12 cellular contexts compared by ENCODE assay signal in the genomic region with DNA sequence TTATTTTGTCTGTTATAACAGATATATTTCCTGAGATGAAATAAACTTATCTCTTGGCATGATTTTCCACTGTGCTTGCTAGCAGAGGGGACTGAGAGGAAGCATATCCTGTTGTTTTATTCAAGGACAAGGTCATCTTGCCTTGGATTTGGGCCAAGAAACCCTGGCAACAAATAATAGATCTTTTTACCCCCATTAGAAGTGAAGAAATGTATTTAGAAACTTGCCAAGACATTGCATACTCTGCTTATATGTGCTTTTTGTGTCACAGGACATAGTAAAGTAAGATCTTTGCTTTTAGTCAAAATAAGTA.
DNase-seq lines count a peak whose midpoint lies in the region; ATAC-seq, FAIRE-seq and TF ChIP-seq lines count a peak whose summit lies in the region.
"Had no signal": no experiment of that assay in that cellular context is flagged by ENCODE, and none has a peak within 500 bp of the region (broad histone marks: within the 10 kb centered on the region; RNA-seq: fewer than 3 reads in every experiment).

No MANE protein-coding gene starts in this region.

- intact Hi-C loops in K562 (cut with micrococcal nuclease): no loop called here

- H3K27me3 ChIP-seq in K562 (ENCODE audit: control insufficient read depth in 2 of 2, insufficient read depth in 2 of 2, low read length in 2 of 2) (no peaks in the 10 kb centered on the region), keratinocyte (ENCODE audit: control insufficient read depth, extremely low read depth, insufficient read depth, low read length) (no peaks in the 10 kb centered on the region)

- peak; percentile 7 for DNase-seq in NCI-H2227 (lab: John Stamatoyannopoulos, UW; ENCODE audit: unreplicated experiment)
- DNase-seq in NCI-H2227 treated with DMSO at 0.1 percent for 48 hours (lab: John Stamatoyannopoulos, UW): no peak
- DNase-seq in K562 (ENCODE audit: extremely low read depth in 1 of 4, low spot score in 3 of 4): peak in 2 of 4 experiments; percentile 7 to 19
- no peak for DNase-seq in keratinocyte (ENCODE audit: low read depth, low spot score)
- DNase-seq in type B pancreatic cell (ENCODE audit: extremely low spot score, unreplicated experiment): no peak
- no peak for DNase-seq in NOMO-1 treated with DMSO at 0.1 percent for 48 hours (lab: John Stamatoyannopoulos, UW; ENCODE audit: unreplicated experiment)
- DNase-seq: activated CD8-positive, alpha-beta memory T cell treated with anti-CD3 and anti-CD28 coated beads, Interleukin-2, amount 50 U/mL, for 4 hours; activated naive CD8-positive, alpha-beta T cell treated with anti-CD3 and anti-CD28 coated beads, Interleukin-2, amount 50 U/mL, for 24 hours; natural killer cell; stimulated activated naive CD8-positive, alpha-beta T cell treated with anti-CD3 and anti-CD28 coated beads, Interleukin-15, Interleukin-2, amounts not matched to agents 100 U/mL and 50 U/mL, for 24 hours had no signal

- no peaks in the 10 kb centered on the region for H3K36me3 ChIP-seq in K562 (ENCODE audit: control insufficient read depth, insufficient read depth, low read length)
- peaks cover 0 to 2% of the 10 kb centered on the region in 2 experiments for H3K36me3 ChIP-seq in keratinocyte (ENCODE audit: control insufficient read depth in 2 of 2, extremely low read depth in 1 of 2, insufficient read depth in 2 of 2, low read length in 2 of 2)

- no peaks in the 10 kb centered on the region for H4K20me1 ChIP-seq in K562 (replicated peaks; ENCODE audit: control insufficient read depth, insufficient read depth, low read length)
- H4K20me1 ChIP-seq in keratinocyte (ENCODE audit: control insufficient read depth, extremely low read depth, insufficient read depth, low read length): no peaks in the 10 kb centered on the region

- peak overlapping the region; percentile 36 for H3K27ac Mint-ChIP-seq in type B pancreatic cell
- H3K27ac Mint-ChIP-seq: activated naive CD8-positive, alpha-beta T cell treated with anti-CD3 and anti-CD28 coated beads, Interleukin-2, amount 50 U/mL, for 24 hours; natural killer cell had no signal

- peaks cover 7% of the 10 kb centered on the region for H3K36me3 Mint-ChIP-seq in type B pancreatic cell
- H3K36me3 Mint-ChIP-seq: natural killer cell had no signal

- dilution Hi-C loops in keratinocyte (cut with MboI; ENCODE audit: extremely low pct_ligation_motif_present, low sequenced_read_pairs): no loop called here

- no peak overlapping the region for H3K4me2 ChIP-seq in K562 (ENCODE audit: insufficient read depth, low read length)
- no peak overlapping the region for H3K4me2 ChIP-seq in keratinocyte (ENCODE audit: control insufficient read depth, extremely low read depth, insufficient read depth, low read depth, low read length)

- FAIRE-seq in K562 (lab: Jason Lieb, UNC) (no peak), keratinocyte (lab: Jason Lieb, UNC) (peak; percentile 58)

- no peak overlapping the region for H2AFZ ChIP-seq in K562 (ENCODE audit: low read depth, low read length)
- no peak overlapping the region for H2AFZ ChIP-seq in keratinocyte (ENCODE audit: control insufficient read depth, low read length)

- in situ Hi-C loops in K562 (cut with MboI): no loop called here

- no peak overlapping the region for H3K4me3 Mint-ChIP-seq in type B pancreatic cell
- H3K4me3 Mint-ChIP-seq: activated naive CD8-positive, alpha-beta T cell treated with anti-CD3 and anti-CD28 coated beads, Interleukin-2, amount 50 U/mL, for 24 hours; natural killer cell had no signal

- no peaks in the 10 kb centered on the region for H3K79me2 ChIP-seq in K562 (ENCODE audit: control insufficient read depth, insufficient read depth, low read length)
- no peaks in the 10 kb centered on the region for H3K79me2 ChIP-seq in keratinocyte (ENCODE audit: control insufficient read depth, insufficient read depth, low read length)

- H3K9me3 ChIP-seq in K562 (replicated peaks; ENCODE audit: control insufficient read depth, insufficient read depth, low read depth, low read length) (no peaks in the 10 kb centered on the region), keratinocyte (ENCODE audit: control insufficient read depth, low read depth, low read length) (no peaks in the 10 kb centered on the region)

- no peaks in the 10 kb centered on the region for H3K9me3 Mint-ChIP-seq in type B pancreatic cell
- H3K9me3 Mint-ChIP-seq: activated naive CD8-positive, alpha-beta T cell treated with anti-CD3 and anti-CD28 coated beads, Interleukin-2, amount 50 U/mL, for 24 hours; natural killer cell had no signal

- no peak for TF ChIP-seq RAD21 in K562 (CRISPR knock-in tag; conservative IDR thresholded peaks at IDR 0.05 in 1 of 2, IDR thresholded peaks at IDR 0.05 in 1 of 2)

- H3K27me3 Mint-ChIP-seq in type B pancreatic cell: no peaks in the 10 kb centered on the region
- H3K27me3 Mint-ChIP-seq: activated naive CD8-positive, alpha-beta T cell treated with anti-CD3 and anti-CD28 coated beads, Interleukin-2, amount 50 U/mL, for 24 hours had no signal

- H3K4me3 ChIP-seq in K562: no peak overlapping the region
- no peak overlapping the region for H3K4me3 ChIP-seq in keratinocyte (ENCODE audit: control insufficient read depth in 2 of 3, extremely low read depth in 1 of 3, insufficient read depth in 2 of 3, low read depth in 1 of 3, low read length in 3 of 3)

- H3K9ac ChIP-seq in K562 (ENCODE audit: insufficient read depth in 1 of 2, low read depth in 2 of 2, low read length in 2 of 2) (no peak overlapping the region), keratinocyte (ENCODE audit: control insufficient read depth, extremely low read depth, insufficient read depth, low read length) (no peak overlapping the region)

- POLR2A ChIA-PET in K562 (lab: Yijun Ruan, JAX): no interaction called here

- TF ChIP-seq EP300 in K562 (IDR thresholded peaks at IDR 0.05; ENCODE audit: low read length): no peak

- ATAC-seq in K562: 0 out of 3 replicates have a peak, but pooled peaks have one; percentile 33
- ATAC-seq in GM21825 (IDR thresholded peaks at IDR 0.05; ENCODE audit: unreplicated experiment): no peak
- ATAC-seq in HG03342 (IDR thresholded peaks at IDR 0.05; ENCODE audit: unreplicated experiment): no peak
- ATAC-seq: activated naive CD8-positive, alpha-beta T cell treated with anti-CD3 and anti-CD28 coated beads, Interleukin-2, amount 50 U/mL, for 24 hours; natural killer cell; stimulated activated naive CD8-positive, alpha-beta T cell treated with anti-CD3 and anti-CD28 coated beads, Interleukin-15, Interleukin-2, amounts not matched to agents 100 U/mL and 50 U/mL, for 24 hours had no signal

- H3K27ac ChIP-seq in K562 (ENCODE audit: extremely low read depth, low read depth, low read length) (no peak overlapping the region), keratinocyte (ENCODE audit: control insufficient read depth, insufficient read depth, low read length) (no peak overlapping the region)

- H3K4me1 ChIP-seq in K562 (replicated peaks in 1 of 2; ENCODE audit: control insufficient read depth in 2 of 2, insufficient read depth in 2 of 2, low read length in 2 of 2) (peaks cover 0 to 3% of the 10 kb centered on the region in 2 experiments; a peak in 2 of 5 replicates), keratinocyte (ENCODE audit: control insufficient read depth, extremely low read depth, insufficient read depth, low read length) (peaks cover 26% of the 10 kb centered on the region)

- no peak for TF ChIP-seq POLR2A in K562 (conservative IDR thresholded peaks at IDR 0.05)

- TF ChIP-seq CTCF in K562 (IDR thresholded peaks at IDR 0.05 in 2 of 3, conservative IDR thresholded peaks at IDR 0.05 in 1 of 3; ENCODE audit: insufficient read depth in 2 of 3, low read depth in 1 of 3, low read length in 3 of 3) (no peak), keratinocyte (optimal IDR thresholded peaks at IDR 0.05 in 1 of 3, IDR thresholded peaks at IDR 0.05 in 1 of 3, conservative IDR thresholded peaks at IDR 0.05 in 1 of 3; ENCODE audit: extremely low read depth in 1 of 3, insufficient read depth in 2 of 3, low read length in 3 of 3) (no peak), type B pancreatic cell (conservative IDR thresholded peaks at IDR 0.05) (no peak)

- BruUV-seq in K562 (replicated peaks; lab: Mats Ljungman, UMichigan): no TSS peak

- CTCF ChIA-PET in K562 (lab: Yijun Ruan, JAX; ENCODE audit: low intra/inter-chr PET ratio): no interaction called here

- H3K9me1 ChIP-seq in K562 (ENCODE audit: control insufficient read depth, insufficient read depth, low read length) (no peaks in the 10 kb centered on the region), keratinocyte (ENCODE audit: control insufficient read depth, extremely low read depth, insufficient read depth, low read length) (no peaks in the 10 kb centered on the region)

- H3K4me1 Mint-ChIP-seq in type B pancreatic cell (ENCODE audit: unreplicated experiment): peaks cover 18% of the 10 kb centered on the region

TF ChIP-seq in K562, 482 proteins besides CTCF, POLR2A, EP300 and RAD21 (continues in another document):
- peak; percentile 72 for TF ChIP-seq NFIC (IDR thresholded peaks at IDR 0.05)
- peak; percentile 76; the same call in 1 of the 2 replicates for TF ChIP-seq ESRRA (IDR thresholded peaks at IDR 0.05; ENCODE audit: borderline replicate concordance, low read depth)
- TF ChIP-seq, protein P1, sequence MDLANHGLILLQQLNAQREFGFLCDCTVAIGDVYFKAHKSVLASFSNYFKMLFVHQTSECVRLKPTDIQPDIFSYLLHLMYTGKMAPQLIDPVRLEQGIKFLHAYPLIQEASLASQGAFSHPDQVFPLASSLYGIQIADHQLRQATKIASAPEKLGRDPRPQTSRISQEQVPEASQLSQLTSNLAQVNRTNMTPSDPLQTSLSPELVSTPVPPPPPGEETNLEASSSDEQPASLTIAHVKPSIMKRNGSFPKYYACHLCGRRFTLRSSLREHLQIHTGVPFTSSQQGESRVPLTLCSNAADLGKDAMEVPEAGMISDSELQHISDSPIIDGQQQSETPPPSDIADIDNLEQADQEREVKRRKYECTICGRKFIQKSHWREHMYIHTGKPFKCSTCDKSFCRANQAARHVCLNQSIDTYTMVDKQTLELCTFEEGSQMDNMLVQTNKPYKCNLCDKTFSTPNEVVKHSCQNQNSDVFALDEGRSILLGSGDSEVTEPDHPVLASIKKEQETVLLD (IDR thresholded peaks at IDR 0.05): no peak
- TF ChIP-seq ZC3H11A (IDR thresholded peaks at IDR 0.05; ENCODE audit: low read depth, low read length): no peak
- TF ChIP-seq, protein P2, sequence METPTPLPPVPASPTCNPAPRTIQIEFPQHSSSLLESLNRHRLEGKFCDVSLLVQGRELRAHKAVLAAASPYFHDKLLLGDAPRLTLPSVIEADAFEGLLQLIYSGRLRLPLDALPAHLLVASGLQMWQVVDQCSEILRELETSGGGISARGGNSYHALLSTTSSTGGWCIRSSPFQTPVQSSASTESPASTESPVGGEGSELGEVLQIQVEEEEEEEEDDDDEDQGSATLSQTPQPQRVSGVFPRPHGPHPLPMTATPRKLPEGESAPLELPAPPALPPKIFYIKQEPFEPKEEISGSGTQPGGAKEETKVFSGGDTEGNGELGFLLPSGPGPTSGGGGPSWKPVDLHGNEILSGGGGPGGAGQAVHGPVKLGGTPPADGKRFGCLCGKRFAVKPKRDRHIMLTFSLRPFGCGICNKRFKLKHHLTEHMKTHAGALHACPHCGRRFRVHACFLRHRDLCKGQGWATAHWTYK (CRISPR knock-in tag; IDR thresholded peaks at IDR 0.05): no peak
- TF ChIP-seq CBX1 (IDR thresholded peaks at IDR 0.05; ENCODE audit: low read depth): no peak
- no peak for TF ChIP-seq TCF7L2 (IDR thresholded peaks at IDR 0.05; ENCODE audit: low read depth, low read length)
